ENCODE assay signal across 8 cellular contexts in the genomic region with DNA sequence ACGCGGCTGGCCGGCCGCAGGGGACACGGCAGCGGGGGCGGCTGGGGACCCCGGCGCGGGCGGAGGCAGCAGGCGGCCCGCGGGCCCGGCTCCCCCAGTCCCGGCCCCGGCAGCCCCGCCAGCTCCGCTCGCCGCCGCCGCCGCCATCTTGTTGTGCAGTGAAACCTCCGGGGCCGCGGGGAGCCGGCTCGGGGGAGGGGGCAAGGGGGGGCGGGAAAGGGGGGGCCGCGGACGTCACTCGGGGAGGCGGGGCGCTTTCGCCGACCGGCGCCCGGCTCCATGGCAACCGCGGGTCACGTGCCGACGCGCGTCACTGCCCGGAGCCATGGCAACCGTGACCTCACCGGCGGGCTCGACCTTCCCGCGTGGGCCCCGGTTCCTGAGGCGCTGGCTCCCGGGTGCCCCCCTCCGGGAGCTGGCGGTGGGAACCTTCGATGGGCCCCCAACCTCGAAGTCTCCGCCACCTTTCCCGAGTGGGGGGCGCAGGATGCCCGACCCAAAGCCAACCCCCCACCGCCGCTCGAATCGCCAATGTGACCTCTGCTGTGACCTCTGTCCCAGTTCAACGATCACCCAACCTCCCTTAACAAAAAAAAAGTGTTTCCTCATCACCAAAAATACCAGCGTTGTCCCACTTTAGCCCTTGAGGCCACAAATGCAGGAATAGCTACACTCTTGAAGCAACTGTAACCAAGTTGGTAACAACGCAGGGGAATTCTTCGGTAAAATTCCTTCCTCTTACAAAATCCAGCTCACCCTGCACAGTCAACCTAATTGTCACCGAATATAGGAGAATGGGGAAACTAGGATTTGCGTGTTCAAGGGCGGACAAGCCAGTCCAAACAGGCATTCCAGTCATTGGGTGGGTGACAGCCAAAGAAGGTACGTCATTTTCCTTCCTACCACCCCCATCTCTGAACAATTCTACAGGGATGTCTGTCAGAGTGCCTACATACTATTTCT. TPM values are rescaled to one million over a fixed set of nuclear protein-coding genes. Genes with fewer than 3 reads are reported as not detected.
DNase-seq lines count a peak whose midpoint lies in the region; ATAC-seq and TF ChIP-seq lines count a peak whose summit lies in the region.

A gene (minus strand): TSS at position 160 of the 963 bp plus-strand sequence. CDS start 13 bp downstream, at position 147.

- DNase-seq in DMS53 treated with DMSO at 0.1 percent for 48 hours (lab: John Stamatoyannopoulos, UW; ENCODE audit: unreplicated experiment): peak; percentile 89
- peak; percentile 70 to 76 for DNase-seq in Kasumi-1 (lab: John Stamatoyannopoulos, UW)
- DNase-seq in RKO (ENCODE audit: low spot score): peak; percentile 93
- peak; percentile 84 to 95 for DNase-seq in activated T-helper 1 cell treated with anti-CD3 and anti-CD28 coated beads, Interleukin-2, amount 50 U/mL, for 16 hours (ENCODE audit: low read depth in 1 of 2, low spot score in 1 of 2)
- peak; percentile 85 to 92 for DNase-seq in fibroblast of lung (ENCODE audit: low read depth in 2 of 2)
- DNase-seq in natural killer cell: peak; percentile 96
- peak; percentile 88 to 95 (median 93) for DNase-seq in stimulated activated naive CD4-positive, alpha-beta T cell (lab: John Stamatoyannopoulos, UW)

- intact Hi-C loops in natural killer cell (cut with micrococcal nuclease): loop anchor here (2.0 to 10.0 kb wide), 2 partner anchors 46 to 54 kb away; a partner anchor contains a TSS

- peak within 1 kb of the TSS; percentile 94 for H3K27ac ChIP-seq in fibroblast of lung (ENCODE audit: insufficient read depth, low read length)

- H3K4me3 ChIP-seq in fibroblast of lung (replicated peaks in 1 of 4; ENCODE audit: control extremely low read depth in 1 of 4, insufficient read depth in 1 of 4, low read depth in 3 of 4, low read length in 4 of 4): peak within 1 kb of the TSS; percentile 81 to 93 (median 89)

- no peaks in the 10 kb centered on the region for H3K27me3 ChIP-seq in fibroblast of lung (ENCODE audit: control insufficient read depth, insufficient read depth, low read length)

- H3K4me3 Mint-ChIP-seq in natural killer cell: peak within 1 kb of the TSS; percentile 97

- H3K27me3 Mint-ChIP-seq in natural killer cell (ENCODE audit: low read depth in 2 of 2): no peaks in the 10 kb centered on the region

- H3K9me3 ChIP-seq in fibroblast of lung (ENCODE audit: control insufficient read depth, insufficient read depth, low read depth, low read length): no peaks in the 10 kb centered on the region

- no peaks in the 10 kb centered on the region for H4K20me1 ChIP-seq in fibroblast of lung (ENCODE audit: control insufficient read depth, extremely low read depth, insufficient read depth, low read length)

- H3K79me2 ChIP-seq in fibroblast of lung (ENCODE audit: control insufficient read depth, insufficient read depth, low read length): peaks cover 43% of the 10 kb centered on the region

- peak within 1 kb of the TSS; percentile 25 for H2AFZ ChIP-seq in fibroblast of lung (ENCODE audit: low read length)

- peak within 1 kb of the TSS; percentile 99 for H3K9ac ChIP-seq in fibroblast of lung (ENCODE audit: insufficient read depth, low read length)

- H3K4me1 ChIP-seq in fibroblast of lung (ENCODE audit: control insufficient read depth, extremely low read depth, insufficient read depth, low read length): peaks cover 15% of the 10 kb centered on the region

- H3K9me3 Mint-ChIP-seq in natural killer cell: no peaks in the 10 kb centered on the region

- peaks cover 64 to 65% of the 10 kb centered on the region in 2 donors for H3K4me1 Mint-ChIP-seq in natural killer cell

- H3K36me3 Mint-ChIP-seq in natural killer cell: no peaks in the 10 kb centered on the region

- ATAC-seq in GM21786 (IDR thresholded peaks at IDR 0.05; ENCODE audit: unreplicated experiment) (peak; percentile 67), natural killer cell (peak; percentile 73 to 90 (median 84))

- H3K27ac Mint-ChIP-seq in natural killer cell: peak within 1 kb of the TSS; percentile 98

- TF ChIP-seq CTCF in fibroblast of lung (conservative IDR thresholded peaks at IDR 0.05 in 1 of 2, IDR thresholded peaks at IDR 0.05 in 1 of 2; ENCODE audit: low read depth in 1 of 2, low read length in 2 of 2): peak; percentile 27 to 55
- peak; percentile 35 for TF ChIP-seq CTCF in natural killer cell (IDR thresholded peaks at IDR 0.05)

- no peaks in the 10 kb centered on the region for H3K36me3 ChIP-seq in fibroblast of lung (ENCODE audit: control insufficient read depth, insufficient read depth, low read length)

- H3K4me2 ChIP-seq in fibroblast of lung (ENCODE audit: extremely low read depth, insufficient read depth, low read length): peak within 1 kb of the TSS; percentile 95

RNA-seq across cellular contexts. Expression of the gene that starts here (rescaled TPM):
- total RNA-seq in fibroblast of lung (11.8 and 22.8 TPM in 2 replicates), natural killer cell (100 to 1,000 TPM in 2 of 3 donors, 10 to 100 TPM in 1; 71.6 to 120 (median 119) TPM)
- polyA plus RNA-seq in fibroblast of lung: 7.1 and 9.7 TPM in 2 replicates
- polyA plus RNA-seq in fibroblast of lung (2012): 11.7 and 13.1 TPM in 2 replicates
- polyA minus RNA-seq in fibroblast of lung (ENCODE audit: low replicate concordance): 35.1 and 35.2 TPM in 2 replicates

Comparison
In these comparisons a context has a peak if more than half of its experiments do, and no peak if none do; other contexts are left out.
1. Peak in every context shown above with its lines: DNase-seq, ATAC-seq, H3K4me3 ChIP-seq and H3K27ac ChIP-seq.